ENCODE assay signal across 8 cellular contexts in genomic region chr1:181128592-181129497, GRCh38. TPM values are rescaled to one million over a fixed set of nuclear protein-coding genes. Genes with fewer than 3 reads are reported as not detected.
DNase-seq lines count a peak whose midpoint lies in the region; ATAC-seq and TF ChIP-seq lines count a peak whose summit lies in the region.

No MANE protein-coding gene starts in this region.

- peak overlapping the region; percentile 31 for H3K4me2 ChIP-seq in neuronal stem cell (ENCODE audit: insufficient read depth, low read length, poor library complexity, severe bottlenecking)

- H3K9me3 ChIP-seq in neuronal stem cell (replicated peaks in 1 of 2; ENCODE audit: control insufficient read depth in 2 of 2, insufficient read depth in 1 of 2, low read depth in 1 of 2, low read length in 2 of 2): no peaks in the 10 kb centered on the region
- no peaks in the 10 kb centered on the region for H3K9me3 ChIP-seq in CD4-positive, alpha-beta memory T cell (ENCODE audit: control insufficient read depth in 1 of 2, low read length in 2 of 2)

- peak overlapping the region; percentile 84 for H2AFZ ChIP-seq in neuronal stem cell (ENCODE audit: low read length)

- CTCF ChIA-PET in CD4-positive, alpha-beta memory T cell (lab: Charles Lee; ENCODE audit: partially characterized antibody): interaction anchor here (0.8 to 1.8 kb wide), 3 partner anchors 13 to 89 kb away, joined by 3 to 14 read pairs (median 3); no protein-coding TSS in a partner anchor

- H3K79me1 ChIP-seq in neuronal stem cell (ENCODE audit: low read depth, low read length): no peaks in the 10 kb centered on the region

- H4K91ac ChIP-seq in neuronal stem cell (ENCODE audit: low read depth, low read length, poor library complexity): peak overlapping the region; percentile 93

- peak overlapping the region; percentile 86 for H3K27ac ChIP-seq in neuronal stem cell (replicated peaks; ENCODE audit: low read length)
- H3K27ac ChIP-seq in CD4-positive, alpha-beta memory T cell (ENCODE audit: low read depth, low read length): no peak overlapping the region

- intact Hi-C loops in CD4-positive, alpha-beta memory T cell (cut with micrococcal nuclease): no loop called here

- H2BK15ac ChIP-seq in neuronal stem cell (ENCODE audit: low read length): peak overlapping the region; percentile 98

- DNase-seq in NCI-H1694 treated with DMSO at 0.1 percent for 48 hours (lab: John Stamatoyannopoulos, UW) (peak; percentile 39), cerebellum (ENCODE audit: low spot score) (peak; percentile 68), neuronal stem cell (ENCODE audit: low spot score) (peak; percentile 71), NCI-H2196 treated with DMSO at 0.1 percent for 48 hours (lab: John Stamatoyannopoulos, UW; ENCODE audit: unreplicated experiment) (no peak)
- DNase-seq in activated T-cell treated with anti-CD3 and anti-CD28 coated beads, Interleukin-2, amount 50 U/mL, for 48 hours: no peak
- no peak for DNase-seq in CD4-positive, alpha-beta memory T cell

- H3K14ac ChIP-seq in neuronal stem cell (ENCODE audit: low read length): no peak overlapping the region

- H3K27me3 Mint-ChIP-seq in CD4-positive, alpha-beta memory T cell: peaks cover 0 to 2% of the 10 kb centered on the region in 2 donors

- no peak overlapping the region for H3K4me3 Mint-ChIP-seq in CD4-positive, alpha-beta memory T cell

- H2BK5ac ChIP-seq in neuronal stem cell (ENCODE audit: low read length): peak overlapping the region; percentile 15

- POLR2A ChIA-PET in CD4-positive, alpha-beta memory T cell (lab: Charles Lee; ENCODE audit: partially characterized antibody): interaction anchor here (0.7 to 3.3 kb wide), 2 partner anchors 23 to 40 kb away, joined by 3 to 13 read pairs; partner anchors contain the start of gene IER5

- H3K36me3 ChIP-seq in neuronal stem cell (replicated peaks in 1 of 2; ENCODE audit: control insufficient read depth in 2 of 2, insufficient read depth in 2 of 2, low read length in 2 of 2): no peaks in the 10 kb centered on the region
- H3K36me3 ChIP-seq in CD4-positive, alpha-beta memory T cell (ENCODE audit: insufficient read depth, low read length): no peaks in the 10 kb centered on the region

- H3K9me3 Mint-ChIP-seq in CD4-positive, alpha-beta memory T cell: no peaks in the 10 kb centered on the region

- no peak overlapping the region for H4K8ac ChIP-seq in neuronal stem cell (ENCODE audit: low read depth, low read length)

- no peak overlapping the region for H3K23ac ChIP-seq in neuronal stem cell (ENCODE audit: low read depth, low read length, poor library complexity)

- peak overlapping the region; percentile 84 for H2AK5ac ChIP-seq in neuronal stem cell (ENCODE audit: low read depth, low read length)

- peak overlapping the region in 1 of 2 donors; percentile 4 for H3K4me3 ChIP-seq in neuronal stem cell (ENCODE audit: low read length in 2 of 2)
- H3K4me3 ChIP-seq in CD4-positive, alpha-beta memory T cell (ENCODE audit: low read length in 2 of 2): no peak overlapping the region

- no peaks in the 10 kb centered on the region for H3K36me3 Mint-ChIP-seq in CD4-positive, alpha-beta memory T cell

- peak overlapping the region; percentile 91 for H3K4ac ChIP-seq in neuronal stem cell (ENCODE audit: low read length)

- peak; percentile 47 for ATAC-seq in HG02678 (IDR thresholded peaks at IDR 0.05; ENCODE audit: unreplicated experiment)

- no CpG with 5 or more reads among the region's 19 CpGs for WGBS in neuronal stem cell (ENCODE audit: extremely low coverage in 2 of 2, insufficient read length in 2 of 2, insufficient replicate concordance in 1 of 2), 2 donors

- H2BK12ac ChIP-seq in neuronal stem cell (ENCODE audit: low read length): peak overlapping the region; percentile 99

- H3K27ac Mint-ChIP-seq in CD4-positive, alpha-beta memory T cell: no peak overlapping the region

- peak overlapping the region; percentile 97 for H3K18ac ChIP-seq in neuronal stem cell (ENCODE audit: low read length)

- peaks cover 28 to 53% of the 10 kb centered on the region in 2 donors for H3K4me1 ChIP-seq in neuronal stem cell (ENCODE audit: control insufficient read depth in 2 of 2, insufficient read depth in 1 of 2, low read depth in 1 of 2, low read length in 2 of 2)
- H3K4me1 ChIP-seq in CD4-positive, alpha-beta memory T cell (ENCODE audit: insufficient read depth, low read length): peaks cover 2% of the 10 kb centered on the region

- peak; percentile 49 for TF ChIP-seq POLR2A in GM18526 (IDR thresholded peaks at IDR 0.05; ENCODE audit: extremely low read depth, insufficient read length)

- peak overlapping the region; percentile 88 for H2BK120ac ChIP-seq in neuronal stem cell (ENCODE audit: low read depth, low read length)

- H3K4me1 Mint-ChIP-seq in CD4-positive, alpha-beta memory T cell: peaks cover 0 to 6% (median 3%) of the 10 kb centered on the region in 4 donors

- no peaks in the 10 kb centered on the region for H3K27me3 ChIP-seq in neuronal stem cell (ENCODE audit: control insufficient read depth in 3 of 3, insufficient read depth in 3 of 3, low read depth in 1 of 3, low read length in 3 of 3)
- no peaks in the 10 kb centered on the region for H3K27me3 ChIP-seq in CD4-positive, alpha-beta memory T cell (ENCODE audit: insufficient read depth, low read length)

- H3K9ac ChIP-seq in neuronal stem cell (ENCODE audit: low read depth, low read length, poor library complexity): peak overlapping the region; percentile 82

RNA-seq across cellular contexts. Expression of gene IER5, which starts 40.3 kb away (rescaled TPM):
- 13.7 TPM for total RNA-seq in cerebellum
- polyA plus RNA-seq in neuronal stem cell (2013, experiment 1 of 2): 11.5 TPM
- polyA plus RNA-seq in neuronal stem cell (2013, experiment 2 of 2): 11.4 TPM
- 10 to 100 TPM; 28.0 to 29.3 TPM for total RNA-seq in CD4-positive, alpha-beta memory T cell
- 10 to 100 TPM; 11.0 to 18.9 TPM for polyA plus RNA-seq in CD4-positive, alpha-beta memory T cell

Comparison
In these comparisons a context has a peak if more than half of its experiments do, and no peak if none do; other contexts are left out.
1. DNase-seq: peak in NCI-H1694 treated with DMSO at 0.1 percent for 48 hours (single experiment), cerebellum (single experiment) and neuronal stem cell (single experiment); none in activated T-cell treated with anti-CD3 and anti-CD28 coated beads, Interleukin-2, amount 50 U/mL, for 48 hours (0 of 2), CD4-positive, alpha-beta memory T cell (0 of 5) and NCI-H2196 treated with DMSO at 0.1 percent for 48 hours (single experiment).